Comparison of ENCODE assay signal across 8 cellular contexts in the genomic region with DNA sequence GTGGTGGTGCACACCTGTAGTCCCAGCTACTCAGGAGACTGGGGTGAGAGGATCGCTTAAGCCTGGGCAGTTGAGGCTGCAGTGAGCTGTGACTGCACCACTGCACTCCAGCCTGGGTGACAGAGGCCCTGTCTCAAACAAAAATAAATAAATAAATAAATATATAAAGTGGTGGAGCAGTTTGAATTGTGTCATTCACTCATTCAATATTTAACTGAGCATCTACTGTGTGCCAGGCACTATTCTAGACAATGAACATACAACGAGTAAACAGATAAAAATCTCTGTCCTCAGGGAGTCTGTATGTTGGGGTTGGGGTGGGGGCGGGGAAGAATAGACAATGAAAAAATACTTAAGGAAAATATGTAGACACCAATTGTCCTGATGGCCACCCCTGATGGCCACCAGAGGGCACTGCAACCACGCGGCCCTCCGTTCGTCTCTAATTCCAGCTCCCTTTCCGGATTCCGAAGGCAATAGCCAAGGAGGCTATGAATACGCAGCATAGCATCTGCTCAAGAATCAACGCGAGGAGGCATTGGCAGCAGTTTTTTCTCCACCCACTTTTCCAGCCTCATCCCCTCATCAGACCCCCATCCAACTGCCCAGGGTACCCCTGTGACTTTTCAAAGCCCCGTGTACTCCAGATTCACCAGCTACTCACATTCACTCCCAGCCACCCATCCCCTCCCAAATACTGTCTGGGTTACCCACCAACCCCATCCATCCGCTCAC. TPM values are rescaled to one million over a fixed set of nuclear protein-coding genes. Genes with fewer than 3 reads are reported as not detected.
DNase-seq lines count a peak whose midpoint lies in the region; ATAC-seq and TF ChIP-seq lines count a peak whose summit lies in the region.

No MANE protein-coding gene starts in this region.

- peak; percentile 62 to 89 (median 86) for ATAC-seq in heart right ventricle
- no peak for ATAC-seq in GM18873 (IDR thresholded peaks at IDR 0.05; ENCODE audit: low FRiP score, unreplicated experiment)
- no peak for ATAC-seq in GM19467 (IDR thresholded peaks at IDR 0.05; ENCODE audit: unreplicated experiment)

- no peak overlapping the region for H3K27ac ChIP-seq in heart right ventricle

- WGBS in heart right ventricle, 2 donors: 11 to 18% methylated on average over 14 of the region's 14 CpGs

- H3K9me3 ChIP-seq in adipocyte (ENCODE audit: control insufficient read depth, low read length): peaks cover 5% of the 10 kb centered on the region
- H3K9me3 ChIP-seq in heart right ventricle: no peaks in the 10 kb centered on the region

- peak; percentile 93 for DNase-seq in GM03348 (ENCODE audit: low spot score)
- DNase-seq in NCI-H128 (lab: John Stamatoyannopoulos, UW; ENCODE audit: unreplicated experiment): peak; percentile 29
- peak; percentile 73 for DNase-seq in T follicular helper cell (ENCODE audit: low read depth)
- DNase-seq in adipocyte (ENCODE audit: low read depth): peak; percentile 94
- peak; percentile 74 to 77 for DNase-seq in heart right ventricle
- DNase-seq in renal cortical epithelial cell (ENCODE audit: low read depth): peak; percentile 77

- H3K4me1 ChIP-seq in adipocyte (ENCODE audit: control insufficient read depth, insufficient read depth, low read length) (no peaks in the 10 kb centered on the region), heart right ventricle (peaks cover 0 to 19% (median 0%) of the 10 kb centered on the region in 9 donors)

- H3K36me3 ChIP-seq in adipocyte (ENCODE audit: control insufficient read depth, insufficient read depth, low read length, severe bottlenecking): no peaks in the 10 kb centered on the region
- peaks cover 0 to 4% (median 0%) of the 10 kb centered on the region in 9 donors for H3K36me3 ChIP-seq in heart right ventricle

- intact Hi-C loops in heart right ventricle (cut with DNase I): loop anchor here in 8 of 10 donors (1.0 to 10.0 kb wide), 7 partner anchors 144 to 327 kb away; a partner anchor contains a TSS

- H3K27me3 ChIP-seq in adipocyte (replicated peaks; ENCODE audit: control insufficient read depth, insufficient read depth, low read length) (peaks cover 6% of the 10 kb centered on the region), heart right ventricle (no peaks in the 10 kb centered on the region)

- H3K9ac ChIP-seq in adipocyte (ENCODE audit: low read length): no peak overlapping the region

- TF ChIP-seq CTCF in heart right ventricle (IDR thresholded peaks at IDR 0.05): peak; percentile 85 to 94 (median 88)

- H3K4me3 ChIP-seq in adipocyte (ENCODE audit: low read length): no peak overlapping the region
- H3K4me3 ChIP-seq in heart right ventricle: no peak overlapping the region

RNA-seq across cellular contexts. Expression of a gene that starts 21.4 kb away (rescaled TPM):
- 10 to 100 TPM; 16.0 to 34.1 (median 25.9) TPM for total RNA-seq in heart right ventricle
- 10 to 100 TPM in 1 of 2 donors, 1 to 10 TPM in 1; 3.8 to 13.8 TPM for polyA plus RNA-seq in heart right ventricle
- 119 and 258 TPM in 2 replicates for total RNA-seq in renal cortical epithelial cell

RNA-seq across cellular contexts. Expression of a gene that starts 37.4 kb away (rescaled TPM):
- 10 to 100 TPM in 1 of 10 donors, 1 to 10 TPM in 7, under 1 TPM in 2; 0.35 to 12.6 (median 1.8) TPM for total RNA-seq in heart right ventricle
- polyA plus RNA-seq in heart right ventricle: under 1 TPM; 0.29 to 0.58 TPM
- total RNA-seq in renal cortical epithelial cell: 0.05 TPM in 1 of 2 replicates, not detected in the other

RNA-seq across cellular contexts. Expression of a gene that starts 45.4 kb away (rescaled TPM):
- total RNA-seq in heart right ventricle (1 to 10 TPM in 3 of 10 donors, under 1 TPM in 7; 0.18 to 3.3 (median 0.65) TPM), renal cortical epithelial cell (not detected in 2 replicates)
- under 1 TPM; 0.26 to 0.29 TPM for polyA plus RNA-seq in heart right ventricle

Comparison
In these comparisons a context has a peak if more than half of its experiments do, and no peak if none do; other contexts are left out.
1. DNase-seq: peak in every context shown above with its lines; median percentile 94 in adipocyte; 93 in GM03348; 77 in renal cortical epithelial cell; 76 in heart right ventricle; 73 in T follicular helper cell; 29 in NCI-H128.
2. ATAC-seq: peak in heart right ventricle (8 of 8); none in GM18873 (single experiment) and GM19467 (single experiment).